ENCODE assay signal across 8 cellular contexts in the genomic region with DNA sequence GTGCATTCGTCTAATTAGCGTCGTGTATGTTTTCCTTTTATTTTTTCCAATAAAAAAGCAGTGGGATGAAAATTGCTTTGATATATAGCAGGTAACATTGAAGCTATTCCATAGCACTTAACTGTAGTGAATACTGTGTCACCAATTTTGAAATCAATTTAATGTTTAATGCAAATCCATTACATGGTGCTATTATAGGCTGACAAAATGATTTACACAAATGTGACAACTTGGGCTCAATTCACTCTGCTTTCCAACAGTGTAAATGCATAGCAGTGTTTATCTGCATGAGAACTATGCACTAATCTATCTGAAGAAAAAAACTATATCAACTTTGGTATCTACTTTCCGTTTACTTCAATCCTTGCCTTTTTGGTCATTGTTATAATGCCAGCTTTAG.
"Had no signal": no experiment of that assay in that cellular context is flagged by ENCODE, and none has a peak within 500 bp of the region (broad histone marks: within the 10 kb centered on the region; RNA-seq: fewer than 3 reads in every experiment).

No MANE protein-coding gene starts in this region.

- H3K27ac ChIP-seq: GM23248, HL-60 had no signal

- H3K4me3 ChIP-seq: GM23248, K562 had no signal

- H3K27ac Mint-ChIP-seq: H9, HFFc6 had no signal

- H2AFZ ChIP-seq: GM23248 had no signal

- DNase-seq: GM23248, H9, HCEC 1CT, HFFc6, IMR-90, KG1 had no signal

- H3K4me3 Mint-ChIP-seq: HFFc6 had no signal

- H3K9me3 Mint-ChIP-seq: H9, HFFc6 had no signal
